Comparison of ENCODE assay signal across 1 cellular context in the genomic region with DNA sequence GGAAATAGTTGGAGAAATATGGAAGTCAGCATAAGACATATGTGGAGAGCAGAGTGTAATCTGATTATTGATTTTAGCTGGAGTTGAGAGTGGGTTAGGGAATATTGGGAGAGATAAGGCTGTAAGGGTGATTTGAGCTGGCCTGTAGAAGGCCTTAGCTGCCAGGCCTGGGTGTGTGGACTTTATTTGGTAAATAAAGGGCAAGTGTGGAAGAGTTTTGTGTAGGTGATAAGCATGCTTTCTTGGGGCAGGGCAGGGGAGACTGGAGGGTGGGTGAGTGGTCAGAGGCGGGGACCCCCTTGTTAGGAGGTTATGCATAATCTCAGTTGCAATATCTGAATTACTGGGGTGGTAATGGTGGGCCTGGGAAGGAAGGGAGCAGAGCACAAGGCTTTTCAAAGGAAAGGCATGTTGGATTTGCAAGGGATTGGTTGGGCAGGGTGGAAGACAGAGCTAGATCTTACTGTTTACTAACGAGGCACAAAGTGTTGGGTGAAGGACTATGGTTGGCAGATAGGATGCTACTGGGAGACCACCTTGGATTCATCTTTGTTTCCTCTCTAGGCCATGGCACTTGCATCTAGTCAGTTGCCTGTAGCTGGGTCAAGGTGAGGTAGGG.
TF ChIP-seq lines count a peak whose summit lies in the region.

No MANE protein-coding gene starts in this region.

TF ChIP-seq in HepG2, 621 proteins besides CTCF, POLR2A, EP300 and RAD21 (continues in another document):
- TF ChIP-seq ZNF530 (CRISPR knock-in tag; IDR thresholded peaks at IDR 0.05; ENCODE audit: low read depth) (no peak), SAFB2 (CRISPR knock-in tag; IDR thresholded peaks at IDR 0.05; ENCODE audit: borderline replicate concordance, low read depth) (no peak), RFXAP (CRISPR knock-in tag; IDR thresholded peaks at IDR 0.05; ENCODE audit: borderline replicate concordance) (no peak), POLR2AphosphoS5 (IDR thresholded peaks at IDR 0.05; ENCODE audit: low read depth, low read length) (peak; percentile 58; the same call in 1 of the 2 replicates), ZFAT (CRISPR knock-in tag; conservative IDR thresholded peaks at IDR 0.05) (no peak), NR2F6 (IDR thresholded peaks at IDR 0.05) (no peak), NR2F6 (CRISPR knock-in tag; IDR thresholded peaks at IDR 0.05) (no peak), SATB2 (CRISPR knock-in tag; IDR thresholded peaks at IDR 0.05) (no peak), ZBTB1 (CRISPR knock-in tag; IDR thresholded peaks at IDR 0.05; ENCODE audit: borderline replicate concordance) (no peak), ZNF703 (CRISPR knock-in tag; IDR thresholded peaks at IDR 0.05; ENCODE audit: borderline replicate concordance) (no peak), NFRKB (IDR thresholded peaks at IDR 0.05) (0 out of 2 replicates have a peak, but pooled peaks have one; percentile 21), TOE1 (CRISPR knock-in tag; IDR thresholded peaks at IDR 0.05) (no peak), HNF4G (IDR thresholded peaks at IDR 0.05; ENCODE audit: borderline replicate concordance, low read depth, low read length) (no peak), HNF4G (CRISPR knock-in tag; IDR thresholded peaks at IDR 0.05; ENCODE audit: borderline replicate concordance, low read depth) (no peak), POLR2G (IDR thresholded peaks at IDR 0.05; ENCODE audit: low read depth, low read length) (peak; percentile 48; the same call in 1 of the 2 replicates), FOXP1 (IDR thresholded peaks at IDR 0.05) (0 out of 2 replicates have a peak, but pooled peaks have one; percentile 15), FOXP1 (CRISPR knock-in tag; IDR thresholded peaks at IDR 0.05) (no peak), GATAD1 (CRISPR knock-in tag; IDR thresholded peaks at IDR 0.05) (no peak), NFIB (CRISPR knock-in tag; IDR thresholded peaks at IDR 0.05; ENCODE audit: borderline replicate concordance) (peak; percentile 88; the same call in 1 of the 2 replicates), RFX5 (IDR thresholded peaks at IDR 0.05; ENCODE audit: low read depth, low read length) (no peak), ZNF737 (CRISPR knock-in tag; IDR thresholded peaks at IDR 0.05; ENCODE audit: borderline replicate concordance) (0 out of 2 replicates have a peak, but pooled peaks have one; percentile 22), ZNF333 (CRISPR knock-in tag; IDR thresholded peaks at IDR 0.05; ENCODE audit: borderline replicate concordance) (no peak), ZNF383 (CRISPR knock-in tag; IDR thresholded peaks at IDR 0.05; ENCODE audit: borderline replicate concordance) (no peak), EHMT2 (IDR thresholded peaks at IDR 0.05; ENCODE audit: borderline replicate concordance, low read depth, low read length) (no peak), PRPF4 (IDR thresholded peaks at IDR 0.05; ENCODE audit: low read depth, low read length, poor library complexity, severe bottlenecking) (no peak), ZNF431 (CRISPR knock-in tag; IDR thresholded peaks at IDR 0.05; ENCODE audit: borderline replicate concordance, low read depth) (no peak), NONO (IDR thresholded peaks at IDR 0.05) (peak; percentile 57; the same call in 1 of the 2 replicates), NONO (CRISPR knock-in tag; conservative IDR thresholded peaks at IDR 0.05) (no peak)
- TF ChIP-seq, protein P1, sequence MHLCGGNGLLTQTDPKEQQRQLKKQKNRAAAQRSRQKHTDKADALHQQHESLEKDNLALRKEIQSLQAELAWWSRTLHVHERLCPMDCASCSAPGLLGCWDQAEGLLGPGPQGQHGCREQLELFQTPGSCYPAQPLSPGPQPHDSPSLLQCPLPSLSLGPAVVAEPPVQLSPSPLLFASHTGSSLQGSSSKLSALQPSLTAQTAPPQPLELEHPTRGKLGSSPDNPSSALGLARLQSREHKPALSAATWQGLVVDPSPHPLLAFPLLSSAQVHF (CRISPR knock-in tag; IDR thresholded peaks at IDR 0.05), result 0 out of 2 replicates have a peak, but pooled peaks have one; percentile 14
- TF ChIP-seq, protein P2, sequence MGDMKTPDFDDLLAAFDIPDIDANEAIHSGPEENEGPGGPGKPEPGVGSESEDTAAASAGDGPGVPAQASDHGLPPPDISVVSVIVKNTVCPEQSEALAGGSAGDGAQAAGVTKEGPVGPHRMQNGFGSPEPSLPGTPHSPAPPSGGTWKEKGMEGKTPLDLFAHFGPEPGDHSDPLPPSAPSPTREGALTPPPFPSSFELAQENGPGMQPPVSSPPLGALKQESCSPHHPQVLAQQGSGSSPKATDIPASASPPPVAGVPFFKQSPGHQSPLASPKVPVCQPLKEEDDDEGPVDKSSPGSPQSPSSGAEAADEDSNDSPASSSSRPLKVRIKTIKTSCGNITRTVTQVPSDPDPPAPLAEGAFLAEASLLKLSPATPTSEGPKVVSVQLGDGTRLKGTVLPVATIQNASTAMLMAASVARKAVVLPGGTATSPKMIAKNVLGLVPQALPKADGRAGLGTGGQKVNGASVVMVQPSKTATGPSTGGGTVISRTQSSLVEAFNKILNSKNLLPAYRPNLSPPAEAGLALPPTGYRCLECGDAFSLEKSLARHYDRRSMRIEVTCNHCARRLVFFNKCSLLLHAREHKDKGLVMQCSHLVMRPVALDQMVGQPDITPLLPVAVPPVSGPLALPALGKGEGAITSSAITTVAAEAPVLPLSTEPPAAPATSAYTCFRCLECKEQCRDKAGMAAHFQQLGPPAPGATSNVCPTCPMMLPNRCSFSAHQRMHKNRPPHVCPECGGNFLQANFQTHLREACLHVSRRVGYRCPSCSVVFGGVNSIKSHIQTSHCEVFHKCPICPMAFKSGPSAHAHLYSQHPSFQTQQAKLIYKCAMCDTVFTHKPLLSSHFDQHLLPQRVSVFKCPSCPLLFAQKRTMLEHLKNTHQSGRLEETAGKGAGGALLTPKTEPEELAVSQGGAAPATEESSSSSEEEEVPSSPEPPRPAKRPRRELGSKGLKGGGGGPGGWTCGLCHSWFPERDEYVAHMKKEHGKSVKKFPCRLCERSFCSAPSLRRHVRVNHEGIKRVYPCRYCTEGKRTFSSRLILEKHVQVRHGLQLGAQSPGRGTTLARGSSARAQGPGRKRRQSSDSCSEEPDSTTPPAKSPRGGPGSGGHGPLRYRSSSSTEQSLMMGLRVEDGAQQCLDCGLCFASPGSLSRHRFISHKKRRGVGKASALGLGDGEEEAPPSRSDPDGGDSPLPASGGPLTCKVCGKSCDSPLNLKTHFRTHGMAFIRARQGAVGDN (CRISPR knock-in tag; IDR thresholded peaks at IDR 0.05), result no peak
- TF ChIP-seq, protein P3, sequence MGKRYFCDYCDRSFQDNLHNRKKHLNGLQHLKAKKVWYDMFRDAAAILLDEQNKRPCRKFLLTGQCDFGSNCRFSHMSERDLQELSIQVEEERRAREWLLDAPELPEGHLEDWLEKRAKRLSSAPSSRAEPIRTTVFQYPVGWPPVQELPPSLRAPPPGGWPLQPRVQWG (CRISPR knock-in tag; IDR thresholded peaks at IDR 0.05; ENCODE audit: borderline replicate concordance, low read depth), result 0 out of 2 replicates have a peak, but pooled peaks have one; percentile 46
- TF ChIP-seq, protein P4, sequence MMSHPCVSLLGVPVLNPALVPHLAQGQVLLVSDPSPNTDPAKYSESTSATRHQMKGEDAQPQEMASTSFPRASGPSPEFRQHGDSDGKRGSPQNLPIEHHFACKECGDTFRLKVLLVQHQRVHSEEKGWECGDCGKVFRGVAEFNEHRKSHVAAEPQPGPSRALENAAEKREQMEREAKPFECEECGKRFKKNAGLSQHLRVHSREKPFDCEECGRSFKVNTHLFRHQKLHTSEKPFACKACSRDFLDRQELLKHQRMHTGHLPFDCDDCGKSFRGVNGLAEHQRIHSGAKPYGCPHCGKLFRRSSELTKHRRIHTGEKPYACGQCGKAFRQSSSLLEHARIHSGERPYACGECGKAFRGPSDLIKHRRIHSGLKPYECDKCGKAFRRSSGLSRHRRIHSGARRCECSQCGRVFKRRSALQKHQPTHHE (CRISPR knock-in tag; IDR thresholded peaks at IDR 0.05; ENCODE audit: borderline replicate concordance), result no peak
- TF ChIP-seq, protein P5, sequence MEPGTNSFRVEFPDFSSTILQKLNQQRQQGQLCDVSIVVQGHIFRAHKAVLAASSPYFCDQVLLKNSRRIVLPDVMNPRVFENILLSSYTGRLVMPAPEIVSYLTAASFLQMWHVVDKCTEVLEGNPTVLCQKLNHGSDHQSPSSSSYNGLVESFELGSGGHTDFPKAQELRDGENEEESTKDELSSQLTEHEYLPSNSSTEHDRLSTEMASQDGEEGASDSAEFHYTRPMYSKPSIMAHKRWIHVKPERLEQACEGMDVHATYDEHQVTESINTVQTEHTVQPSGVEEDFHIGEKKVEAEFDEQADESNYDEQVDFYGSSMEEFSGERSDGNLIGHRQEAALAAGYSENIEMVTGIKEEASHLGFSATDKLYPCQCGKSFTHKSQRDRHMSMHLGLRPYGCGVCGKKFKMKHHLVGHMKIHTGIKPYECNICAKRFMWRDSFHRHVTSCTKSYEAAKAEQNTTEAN (CRISPR knock-in tag; conservative IDR thresholded peaks at IDR 0.05), result no peak
- TF ChIP-seq, protein P6, sequence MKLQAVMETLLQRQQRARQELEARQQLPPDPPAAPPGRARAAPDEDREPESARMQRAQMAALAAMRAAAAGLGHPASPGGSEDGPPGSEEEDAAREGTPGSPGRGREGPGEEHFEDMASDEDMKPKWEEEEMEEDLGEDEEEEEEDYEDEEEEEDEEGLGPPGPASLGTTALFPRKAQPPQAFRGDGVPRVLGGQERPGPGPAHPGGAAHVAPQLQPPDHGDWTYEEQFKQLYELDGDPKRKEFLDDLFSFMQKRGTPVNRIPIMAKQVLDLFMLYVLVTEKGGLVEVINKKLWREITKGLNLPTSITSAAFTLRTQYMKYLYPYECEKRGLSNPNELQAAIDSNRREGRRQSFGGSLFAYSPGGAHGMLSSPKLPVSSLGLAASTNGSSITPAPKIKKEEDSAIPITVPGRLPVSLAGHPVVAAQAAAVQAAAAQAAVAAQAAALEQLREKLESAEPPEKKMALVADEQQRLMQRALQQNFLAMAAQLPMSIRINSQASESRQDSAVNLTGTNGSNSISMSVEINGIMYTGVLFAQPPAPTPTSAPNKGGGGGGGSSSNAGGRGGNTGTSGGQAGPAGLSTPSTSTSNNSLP (IDR thresholded peaks at IDR 0.05; ENCODE audit: low read depth, low read length), result no peak
- TF ChIP-seq, protein P7, sequence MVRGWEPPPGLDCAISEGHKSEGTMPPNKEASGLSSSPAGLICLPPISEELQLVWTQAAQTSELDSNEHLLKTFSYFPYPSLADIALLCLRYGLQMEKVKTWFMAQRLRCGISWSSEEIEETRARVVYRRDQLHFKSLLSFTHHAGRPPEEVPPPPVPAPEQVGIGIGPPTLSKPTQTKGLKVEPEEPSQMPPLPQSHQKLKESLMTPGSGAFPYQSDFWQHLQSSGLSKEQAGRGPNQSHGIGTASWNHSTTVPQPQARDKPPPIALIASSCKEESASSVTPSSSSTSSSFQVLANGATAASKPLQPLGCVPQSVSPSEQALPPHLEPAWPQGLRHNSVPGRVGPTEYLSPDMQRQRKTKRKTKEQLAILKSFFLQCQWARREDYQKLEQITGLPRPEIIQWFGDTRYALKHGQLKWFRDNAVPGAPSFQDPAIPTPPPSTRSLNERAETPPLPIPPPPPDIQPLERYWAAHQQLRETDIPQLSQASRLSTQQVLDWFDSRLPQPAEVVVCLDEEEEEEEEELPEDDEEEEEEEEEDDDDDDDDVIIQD (CRISPR knock-in tag; IDR thresholded peaks at IDR 0.05; ENCODE audit: low read depth), result no peak
- TF ChIP-seq, protein P8, sequence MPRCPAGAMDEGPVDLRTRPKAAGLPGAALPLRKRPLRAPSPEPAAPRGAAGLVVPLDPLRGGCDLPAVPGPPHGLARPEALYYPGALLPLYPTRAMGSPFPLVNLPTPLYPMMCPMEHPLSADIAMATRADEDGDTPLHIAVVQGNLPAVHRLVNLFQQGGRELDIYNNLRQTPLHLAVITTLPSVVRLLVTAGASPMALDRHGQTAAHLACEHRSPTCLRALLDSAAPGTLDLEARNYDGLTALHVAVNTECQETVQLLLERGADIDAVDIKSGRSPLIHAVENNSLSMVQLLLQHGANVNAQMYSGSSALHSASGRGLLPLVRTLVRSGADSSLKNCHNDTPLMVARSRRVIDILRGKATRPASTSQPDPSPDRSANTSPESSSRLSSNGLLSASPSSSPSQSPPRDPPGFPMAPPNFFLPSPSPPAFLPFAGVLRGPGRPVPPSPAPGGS (CRISPR knock-in tag; IDR thresholded peaks at IDR 0.05), result no peak
- TF ChIP-seq, protein P9, sequence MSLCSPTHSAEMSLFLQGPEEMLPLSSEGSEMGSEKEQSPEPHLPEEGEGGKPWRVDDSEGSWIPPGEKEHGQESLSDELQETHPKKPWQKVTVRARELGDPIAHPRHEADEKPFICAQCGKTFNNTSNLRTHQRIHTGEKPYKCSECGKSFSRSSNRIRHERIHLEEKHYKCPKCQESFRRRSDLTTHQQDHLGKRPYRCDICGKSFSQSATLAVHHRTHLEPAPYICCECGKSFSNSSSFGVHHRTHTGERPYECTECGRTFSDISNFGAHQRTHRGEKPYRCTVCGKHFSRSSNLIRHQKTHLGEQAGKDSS (CRISPR knock-in tag; IDR thresholded peaks at IDR 0.05; ENCODE audit: borderline replicate concordance, low read depth), result no peak
- TF ChIP-seq, protein P10, sequence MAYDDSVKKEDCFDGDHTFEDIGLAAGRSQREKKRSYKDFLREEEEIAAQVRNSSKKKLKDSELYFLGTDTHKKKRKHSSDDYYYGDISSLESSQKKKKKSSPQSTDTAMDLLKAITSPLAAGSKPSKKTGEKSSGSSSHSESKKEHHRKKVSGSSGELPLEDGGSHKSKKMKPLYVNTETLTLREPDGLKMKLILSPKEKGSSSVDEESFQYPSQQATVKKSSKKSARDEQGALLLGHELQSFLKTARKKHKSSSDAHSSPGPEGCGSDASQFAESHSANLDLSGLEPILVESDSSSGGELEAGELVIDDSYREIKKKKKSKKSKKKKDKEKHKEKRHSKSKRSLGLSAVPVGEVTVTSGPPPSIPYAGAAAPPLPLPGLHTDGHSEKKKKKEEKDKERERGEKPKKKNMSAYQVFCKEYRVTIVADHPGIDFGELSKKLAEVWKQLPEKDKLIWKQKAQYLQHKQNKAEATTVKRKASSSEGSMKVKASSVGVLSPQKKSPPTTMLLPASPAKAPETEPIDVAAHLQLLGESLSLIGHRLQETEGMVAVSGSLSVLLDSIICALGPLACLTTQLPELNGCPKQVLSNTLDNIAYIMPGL (CRISPR knock-in tag; IDR thresholded peaks at IDR 0.05; ENCODE audit: borderline replicate concordance in 1 of 2, low read depth in 1 of 2), result no peak
- TF ChIP-seq, protein P11, sequence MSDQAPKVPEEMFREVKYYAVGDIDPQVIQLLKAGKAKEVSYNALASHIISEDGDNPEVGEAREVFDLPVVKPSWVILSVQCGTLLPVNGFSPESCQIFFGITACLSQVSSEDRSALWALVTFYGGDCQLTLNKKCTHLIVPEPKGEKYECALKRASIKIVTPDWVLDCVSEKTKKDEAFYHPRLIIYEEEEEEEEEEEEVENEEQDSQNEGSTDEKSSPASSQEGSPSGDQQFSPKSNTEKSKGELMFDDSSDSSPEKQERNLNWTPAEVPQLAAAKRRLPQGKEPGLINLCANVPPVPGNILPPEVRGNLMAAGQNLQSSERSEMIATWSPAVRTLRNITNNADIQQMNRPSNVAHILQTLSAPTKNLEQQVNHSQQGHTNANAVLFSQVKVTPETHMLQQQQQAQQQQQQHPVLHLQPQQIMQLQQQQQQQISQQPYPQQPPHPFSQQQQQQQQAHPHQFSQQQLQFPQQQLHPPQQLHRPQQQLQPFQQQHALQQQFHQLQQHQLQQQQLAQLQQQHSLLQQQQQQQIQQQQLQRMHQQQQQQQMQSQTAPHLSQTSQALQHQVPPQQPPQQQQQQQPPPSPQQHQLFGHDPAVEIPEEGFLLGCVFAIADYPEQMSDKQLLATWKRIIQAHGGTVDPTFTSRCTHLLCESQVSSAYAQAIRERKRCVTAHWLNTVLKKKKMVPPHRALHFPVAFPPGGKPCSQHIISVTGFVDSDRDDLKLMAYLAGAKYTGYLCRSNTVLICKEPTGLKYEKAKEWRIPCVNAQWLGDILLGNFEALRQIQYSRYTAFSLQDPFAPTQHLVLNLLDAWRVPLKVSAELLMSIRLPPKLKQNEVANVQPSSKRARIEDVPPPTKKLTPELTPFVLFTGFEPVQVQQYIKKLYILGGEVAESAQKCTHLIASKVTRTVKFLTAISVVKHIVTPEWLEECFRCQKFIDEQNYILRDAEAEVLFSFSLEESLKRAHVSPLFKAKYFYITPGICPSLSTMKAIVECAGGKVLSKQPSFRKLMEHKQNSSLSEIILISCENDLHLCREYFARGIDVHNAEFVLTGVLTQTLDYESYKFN (CRISPR knock-in tag; conservative IDR thresholded peaks at IDR 0.05), result no peak
